14 cellular contexts compared by ENCODE assay signal in the genomic region with DNA sequence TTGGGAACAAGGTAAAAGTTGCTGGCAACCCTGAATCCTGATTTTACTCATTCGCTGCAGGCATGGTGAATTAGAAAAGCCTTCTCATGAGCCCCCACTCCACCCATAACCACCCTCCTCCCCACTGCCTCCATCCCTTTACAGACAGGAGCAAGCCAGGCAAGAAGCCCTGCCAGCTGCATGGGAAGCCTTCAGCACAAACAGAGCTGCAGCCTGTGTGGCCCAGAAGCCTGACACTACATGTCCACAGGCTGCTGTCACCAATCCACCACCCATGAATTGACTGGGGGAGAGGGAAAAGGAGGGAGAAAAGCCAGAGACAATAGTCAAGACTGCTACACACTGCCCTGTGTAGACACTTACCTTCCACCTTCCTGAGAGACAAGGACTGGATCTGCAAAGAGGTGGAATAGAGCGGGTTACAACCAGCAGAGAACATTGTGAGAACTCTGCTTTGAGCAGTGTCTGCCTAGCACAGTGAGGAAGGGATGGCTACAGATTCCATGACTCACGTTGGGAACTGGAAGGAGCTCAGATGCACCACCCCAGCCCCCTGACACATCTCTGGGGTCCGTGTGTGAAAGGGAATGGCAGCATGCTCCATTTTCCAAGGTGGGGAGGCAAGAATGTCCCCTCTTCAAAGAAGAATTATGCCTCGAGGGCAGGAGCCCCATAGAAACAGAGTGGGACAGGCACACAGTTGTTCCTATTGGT. TPM values are rescaled to one million over a fixed set of nuclear protein-coding genes. Genes with fewer than 3 reads are reported as not detected.
DNase-seq lines count a peak whose midpoint lies in the region; FAIRE-seq and TF ChIP-seq lines count a peak whose summit lies in the region.
"Had no signal": no experiment of that assay in that cellular context is flagged by ENCODE, and none has a peak within 500 bp of the region (broad histone marks: within the 10 kb centered on the region; RNA-seq: fewer than 3 reads in every experiment).

No MANE protein-coding gene starts in this region.

- H3K36me3 ChIP-seq in HUES48 (ENCODE audit: control insufficient read depth, insufficient read depth, low read length): peaks cover 40% of the 10 kb centered on the region
- H3K36me3 ChIP-seq: colonic mucosa had no signal

- DNase-seq in AG10803 (ENCODE audit: low read depth): peak; percentile 64
- no peak for DNase-seq in coronary artery (ENCODE audit: low spot score)
- no peak for DNase-seq in nephron progenitor cell
- no peak for DNase-seq in cerebellar nuclear complex (lab: John Stamatoyannopoulos, UW)
- DNase-seq in NAMALWA (ENCODE audit: low spot score): no peak
- DNase-seq in HTR-8/SVneo (ENCODE audit: insufficient read length, low spot score): no peak
- no peak for DNase-seq in CD14-positive monocyte (ENCODE audit: low spot score)
- DNase-seq: activated T-cell treated with anti-CD3 and anti-CD28 coated beads, Interleukin-2, amount 50 U/mL, for 1 hour; colonic mucosa; DMS79; naive B cell; NCI-H526 had no signal

- H3K27ac Mint-ChIP-seq in nephron progenitor cell (peak overlapping the region; percentile 85), CD14-positive monocyte (peak overlapping the region in 1 of 7 donors; percentile 27)

- no peak overlapping the region for H3K4me3 Mint-ChIP-seq in nephron progenitor cell
- H3K4me3 Mint-ChIP-seq in CD14-positive monocyte: no peak overlapping the region
- H3K4me3 Mint-ChIP-seq: naive B cell had no signal

- H3K27ac ChIP-seq in HUES48 (ENCODE audit: low read depth, low read length) (peak overlapping the region; percentile 82), coronary artery (peak overlapping the region in 1 of 2 donors; percentile 68)
- H3K27ac ChIP-seq: colonic mucosa, thoracic aorta had no signal

- intact Hi-C loops in CD14-positive monocyte (cut with micrococcal nuclease): no loop called here

- H3K27me3 ChIP-seq in HUES48 (ENCODE audit: control insufficient read depth, insufficient read depth, low read length): no peaks in the 10 kb centered on the region
- H3K27me3 ChIP-seq: colonic mucosa had no signal

- H3K4me3 ChIP-seq in AG10803 (ENCODE audit: low read length) (peak overlapping the region; percentile 24; the same call in 1 of the 2 replicates), HUES48 (ENCODE audit: low read depth, low read length) (no peak overlapping the region), coronary artery (peak overlapping the region; percentile 35)
- H3K4me3 ChIP-seq: colonic mucosa, thoracic aorta had no signal

- TF ChIP-seq CTCF in AG10803 (conservative IDR thresholded peaks at IDR 0.05; ENCODE audit: low read length) (no peak), coronary artery (IDR thresholded peaks at IDR 0.05) (no peak), nephron progenitor cell (IDR thresholded peaks at IDR 0.05) (no peak), CD14-positive monocyte (IDR thresholded peaks at IDR 0.05) (no peak)

- no peak for FAIRE-seq in HTR-8/SVneo (lab: Jason Lieb, UNC)

- H3K9me3 Mint-ChIP-seq in nephron progenitor cell: peaks cover 9% of the 10 kb centered on the region
- no peaks in the 10 kb centered on the region for H3K9me3 Mint-ChIP-seq in CD14-positive monocyte

- H3K4me1 Mint-ChIP-seq in nephron progenitor cell (peaks cover 20% of the 10 kb centered on the region), CD14-positive monocyte (peaks cover 28% of the 10 kb centered on the region)
- H3K4me1 Mint-ChIP-seq: naive B cell had no signal

- no peaks in the 10 kb centered on the region for H3K4me1 ChIP-seq in HUES48 (ENCODE audit: control insufficient read depth, insufficient read depth, low read length)
- H3K4me1 ChIP-seq: colonic mucosa had no signal

- peaks cover 60% of the 10 kb centered on the region for H3K36me3 Mint-ChIP-seq in nephron progenitor cell (ENCODE audit: low read depth)
- H3K36me3 Mint-ChIP-seq in CD14-positive monocyte: peaks cover 4 to 15% of the 10 kb centered on the region in 2 donors
- H3K36me3 Mint-ChIP-seq: naive B cell had no signal

- H3K9me3 ChIP-seq in HUES48 (ENCODE audit: control insufficient read depth, insufficient read depth, low read length): no peaks in the 10 kb centered on the region
- H3K9me3 ChIP-seq: colonic mucosa, thoracic aorta had no signal

- H3K27me3 Mint-ChIP-seq in nephron progenitor cell (ENCODE audit: low read depth, poor library complexity) (no peaks in the 10 kb centered on the region), CD14-positive monocyte (ENCODE audit: low read depth in 3 of 3) (peaks cover 0 to 3% (median 0%) of the 10 kb centered on the region in 3 donors)

- H3K9ac ChIP-seq in HUES48 (ENCODE audit: low read depth, low read length): no peak overlapping the region

RNA-seq across cellular contexts. Expression of a gene that starts 33.9 kb away (rescaled TPM):
- polyA plus RNA-seq in CD14-positive monocyte: under 1 TPM; 0.50 to 0.52 TPM

RNA-seq across cellular contexts. Expression of a gene that starts 50.7 kb away (rescaled TPM):
- polyA plus RNA-seq in CD14-positive monocyte: not detected
